Comparison of ENCODE assay signal across 15 cellular contexts in the genomic region with DNA sequence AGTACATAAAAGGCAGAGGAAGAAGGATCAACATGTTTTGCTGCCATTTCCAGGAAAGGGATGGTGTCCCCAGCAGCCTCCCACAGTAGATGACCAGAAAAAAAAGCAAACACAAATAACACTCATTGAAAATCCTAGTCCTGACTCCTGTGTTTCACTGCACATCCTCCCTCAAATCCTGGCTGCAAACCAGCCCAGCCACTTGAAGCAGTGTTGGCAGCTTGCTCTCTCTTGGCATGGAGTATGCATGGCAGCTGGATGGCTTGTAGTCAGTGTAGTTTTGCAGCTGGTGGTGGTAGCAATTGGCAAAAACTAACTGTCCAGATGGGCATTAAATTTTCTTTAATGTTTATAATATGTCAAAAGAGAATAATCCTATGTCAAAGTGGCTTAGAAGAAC.
DNase-seq lines count a peak whose midpoint lies in the region; ATAC-seq and TF ChIP-seq lines count a peak whose summit lies in the region.
"Had no signal": no experiment of that assay in that cellular context is flagged by ENCODE, and none has a peak within 500 bp of the region (broad histone marks: within the 10 kb centered on the region; RNA-seq: fewer than 3 reads in every experiment).

No MANE protein-coding gene starts in this region.

- CTCF ChIA-PET in activated CD8-positive, alpha-beta memory T cell treated with anti-CD3 and anti-CD28 coated beads, Interleukin-2, amount 10 ng/mL, durations not matched to agents 7 days and 5 days (lab: Charles Lee) = interaction anchor here (2.4 kb wide), 1 partner anchor 18 kb away, joined by 7 read pairs; no protein-coding TSS in a partner anchor

- H3K79me2 ChIP-seq in GM23248 (ENCODE audit: insufficient read depth) = no peaks in the 10 kb centered on the region

- H3K36me3 Mint-ChIP-seq in activated CD8-positive, alpha-beta memory T cell treated with anti-CD3 and anti-CD28 coated beads, Interleukin-2, amount 10 ng/mL, durations not matched to agents 7 days and 5 days = no peaks in the 10 kb centered on the region

- TF ChIP-seq POLR2A in erythroblast (IDR thresholded peaks at IDR 0.05; ENCODE audit: low read length) = no peak

- H3F3A ChIP-seq in GM23248 (ENCODE audit: insufficient read depth) = no peaks in the 10 kb centered on the region

- H3K9me2 ChIP-seq in GM23248 (ENCODE audit: insufficient read depth) = no peaks in the 10 kb centered on the region

- H2AFZ ChIP-seq in GM23248 = no peak overlapping the region

- no peaks in the 10 kb centered on the region for H3K9me3 ChIP-seq in GM23248 (ENCODE audit: low read depth)

- H3K4me2 ChIP-seq in GM23248 (ENCODE audit: unreplicated experiment) = no peak overlapping the region

- peaks cover 9% of the 10 kb centered on the region for H3K27me3 Mint-ChIP-seq in activated CD8-positive, alpha-beta memory T cell treated with anti-CD3 and anti-CD28 coated beads, Interleukin-2, amount 10 ng/mL, durations not matched to agents 7 days and 5 days

- no peaks in the 10 kb centered on the region for H3K36me3 ChIP-seq in GM23248 (ENCODE audit: low read depth)
- H3K36me3 ChIP-seq: SJCRH30 had no signal

- H3K9ac ChIP-seq in GM23248 = no peak overlapping the region

- no peak for ATAC-seq in activated CD8-positive, alpha-beta memory T cell treated with anti-CD3 and anti-CD28 coated beads, Interleukin-2, amount 10 ng/mL, durations not matched to agents 7 days and 5 days

- no peaks in the 10 kb centered on the region for H3K9me3 Mint-ChIP-seq in activated CD8-positive, alpha-beta memory T cell treated with anti-CD3 and anti-CD28 coated beads, Interleukin-2, amount 10 ng/mL, durations not matched to agents 7 days and 5 days (ENCODE audit: low read depth)
- H3K9me3 Mint-ChIP-seq: stimulated activated naive CD8-positive, alpha-beta T cell treated with anti-CD3 and anti-CD28 coated beads, Interleukin-15, Interleukin-2, amounts not matched to agents 100 ng/mL and 50 ng/mL, for 24 hours had no signal

- no peaks in the 10 kb centered on the region for H3K4me1 Mint-ChIP-seq in activated CD8-positive, alpha-beta memory T cell treated with anti-CD3 and anti-CD28 coated beads, Interleukin-2, amount 10 ng/mL, durations not matched to agents 7 days and 5 days

- no peak overlapping the region for H3K4me3 Mint-ChIP-seq in activated CD8-positive, alpha-beta memory T cell treated with anti-CD3 and anti-CD28 coated beads, Interleukin-2, amount 10 ng/mL, durations not matched to agents 7 days and 5 days
- H3K4me3 Mint-ChIP-seq: stimulated activated naive CD8-positive, alpha-beta T cell treated with anti-CD3 and anti-CD28 coated beads, Interleukin-15, Interleukin-2, amounts not matched to agents 100 ng/mL and 50 ng/mL, for 24 hours had no signal

- H3K27ac ChIP-seq in GM23248 = no peak overlapping the region
- H3K27ac ChIP-seq: SJCRH30 had no signal

- H3K4me3 ChIP-seq in GM23248 = no peak overlapping the region
- H3K4me3 ChIP-seq: SJCRH30 had no signal

- in situ Hi-C loops in GM23248 (cut with MboI) = no loop called here

- H3K27ac Mint-ChIP-seq in activated CD8-positive, alpha-beta memory T cell treated with anti-CD3 and anti-CD28 coated beads, Interleukin-2, amount 10 ng/mL, durations not matched to agents 7 days and 5 days = no peak overlapping the region
- H3K27ac Mint-ChIP-seq: stimulated activated naive CD8-positive, alpha-beta T cell treated with anti-CD3 and anti-CD28 coated beads, Interleukin-15, Interleukin-2, amounts not matched to agents 100 ng/mL and 50 ng/mL, for 24 hours had no signal

- no peaks in the 10 kb centered on the region for H3K4me1 ChIP-seq in GM23248 (ENCODE audit: insufficient read depth)

- DNase-seq in GM23248 (peak; percentile 29), NCI-H446 treated with DMSO at 0.1 percent for 48 hours (lab: John Stamatoyannopoulos, UW) (peak; percentile 98), fibroblast of peridontal ligament (ENCODE audit: extremely low read depth) (peak; percentile 90), pons (ENCODE audit: low spot score) (peak; percentile 98), HK-2 (ENCODE audit: unreplicated experiment) (no peak), erythroblast (lab: John Stamatoyannopoulos, UW) (no peak)
- DNase-seq in activated T-cell treated with anti-CD3 and anti-CD28 coated beads, Interleukin-2, amount 50 U/mL, for 48 hours = no peak
- DNase-seq in activated CD8-positive, alpha-beta memory T cell treated with anti-CD3 and anti-CD28 coated beads, Interleukin-2, amount 10 ng/mL, durations not matched to agents 7 days and 5 days = no peak
- DNase-seq: activated CD4-positive, alpha-beta T cell treated with anti-CD3 and anti-CD28 coated beads, Interleukin-2, amount 50 U/mL, for 1 hour; EL; H7; NCI-H1048; SJCRH30; stimulated activated CD4-positive, alpha-beta T cell treated with anti-CD3 and anti-CD28 coated beads, Interleukin-12 subunit alpha, Interleukin-12 subunit beta, amount 100 ng/mL, for 4 hours had no signal

- H3K27me3 ChIP-seq in GM23248 (replicated peaks; ENCODE audit: insufficient read depth) = 0 out of 2 replicates have a peak, but pooled peaks cover 3% of the 10 kb centered on the region
- H3K27me3 ChIP-seq: SJCRH30 had no signal

- no peaks in the 10 kb centered on the region for H4K20me1 ChIP-seq in GM23248 (ENCODE audit: insufficient read depth)

Comparison
In these comparisons a context has a peak if more than half of its experiments do, and no peak if none do; other contexts are left out.
1. DNase-seq: peak in GM23248 (single experiment), NCI-H446 treated with DMSO at 0.1 percent for 48 hours (single experiment), fibroblast of peridontal ligament (single experiment) and pons (single experiment); none in HK-2 (single experiment), activated T-cell treated with anti-CD3 and anti-CD28 coated beads, Interleukin-2, amount 50 U/mL, for 48 hours (0 of 2), erythroblast (0 of 2) and activated CD8-positive, alpha-beta memory T cell treated with anti-CD3 and anti-CD28 coated beads, Interleukin-2, amount 10 ng/mL, durations not matched to agents 7 days and 5 days (single experiment).